ENCODE assay signal across 1 cellular context in the genomic region with DNA sequence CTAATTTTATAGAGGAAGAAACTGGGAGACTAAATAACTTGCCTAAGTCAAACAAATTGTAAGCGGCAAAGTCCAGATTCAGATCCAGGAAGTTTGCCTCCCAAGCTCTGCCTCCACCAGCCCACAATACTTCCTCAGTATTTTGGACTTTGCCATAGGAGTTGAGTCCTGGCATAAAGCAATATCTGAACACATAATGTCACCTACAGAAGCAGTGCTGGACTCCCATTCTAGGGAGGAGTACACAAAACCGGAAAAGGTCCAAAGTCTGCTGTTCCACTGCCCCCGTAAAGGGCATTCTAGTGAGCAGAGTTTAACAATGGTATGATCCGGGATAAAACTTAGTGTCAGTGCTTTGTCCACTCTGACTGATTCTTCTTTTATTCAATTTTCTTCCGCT.
TF ChIP-seq lines count a peak whose summit lies in the region.

No MANE protein-coding gene starts in this region.

TF ChIP-seq in HepG2, 621 proteins besides CTCF, POLR2A, EP300 and RAD21 (continued from another document and continues in another):
- TF ChIP-seq, protein P1, sequence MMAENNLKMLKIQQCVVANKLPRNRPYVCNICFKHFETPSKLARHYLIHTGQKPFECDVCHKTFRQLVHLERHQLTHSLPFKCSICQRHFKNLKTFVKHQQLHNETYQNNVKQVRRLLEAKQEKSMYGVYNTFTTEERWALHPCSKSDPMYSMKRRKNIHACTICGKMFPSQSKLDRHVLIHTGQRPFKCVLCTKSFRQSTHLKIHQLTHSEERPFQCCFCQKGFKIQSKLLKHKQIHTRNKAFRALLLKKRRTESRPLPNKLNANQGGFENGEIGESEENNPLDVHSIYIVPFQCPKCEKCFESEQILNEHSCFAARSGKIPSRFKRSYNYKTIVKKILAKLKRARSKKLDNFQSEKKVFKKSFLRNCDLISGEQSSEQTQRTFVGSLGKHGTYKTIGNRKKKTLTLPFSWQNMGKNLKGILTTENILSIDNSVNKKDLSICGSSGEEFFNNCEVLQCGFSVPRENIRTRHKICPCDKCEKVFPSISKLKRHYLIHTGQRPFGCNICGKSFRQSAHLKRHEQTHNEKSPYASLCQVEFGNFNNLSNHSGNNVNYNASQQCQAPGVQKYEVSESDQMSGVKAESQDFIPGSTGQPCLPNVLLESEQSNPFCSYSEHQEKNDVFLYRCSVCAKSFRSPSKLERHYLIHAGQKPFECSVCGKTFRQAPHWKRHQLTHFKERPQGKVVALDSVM (CRISPR knock-in tag; IDR thresholded peaks at IDR 0.05): peak; percentile 59
- TF ChIP-seq, protein P2, sequence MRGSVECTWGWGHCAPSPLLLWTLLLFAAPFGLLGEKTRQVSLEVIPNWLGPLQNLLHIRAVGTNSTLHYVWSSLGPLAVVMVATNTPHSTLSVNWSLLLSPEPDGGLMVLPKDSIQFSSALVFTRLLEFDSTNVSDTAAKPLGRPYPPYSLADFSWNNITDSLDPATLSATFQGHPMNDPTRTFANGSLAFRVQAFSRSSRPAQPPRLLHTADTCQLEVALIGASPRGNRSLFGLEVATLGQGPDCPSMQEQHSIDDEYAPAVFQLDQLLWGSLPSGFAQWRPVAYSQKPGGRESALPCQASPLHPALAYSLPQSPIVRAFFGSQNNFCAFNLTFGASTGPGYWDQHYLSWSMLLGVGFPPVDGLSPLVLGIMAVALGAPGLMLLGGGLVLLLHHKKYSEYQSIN (CRISPR knock-in tag; IDR thresholded peaks at IDR 0.05; ENCODE audit: borderline replicate concordance): no peak
- TF ChIP-seq ZNF446 (CRISPR knock-in tag; IDR thresholded peaks at IDR 0.05): no peak
- TF ChIP-seq AGO1 (IDR thresholded peaks at IDR 0.05; ENCODE audit: low read depth, low read length, poor library complexity, severe bottlenecking): no peak
- TF ChIP-seq ADNP (CRISPR knock-in tag; IDR thresholded peaks at IDR 0.05): no peak
- TF ChIP-seq, protein P3, sequence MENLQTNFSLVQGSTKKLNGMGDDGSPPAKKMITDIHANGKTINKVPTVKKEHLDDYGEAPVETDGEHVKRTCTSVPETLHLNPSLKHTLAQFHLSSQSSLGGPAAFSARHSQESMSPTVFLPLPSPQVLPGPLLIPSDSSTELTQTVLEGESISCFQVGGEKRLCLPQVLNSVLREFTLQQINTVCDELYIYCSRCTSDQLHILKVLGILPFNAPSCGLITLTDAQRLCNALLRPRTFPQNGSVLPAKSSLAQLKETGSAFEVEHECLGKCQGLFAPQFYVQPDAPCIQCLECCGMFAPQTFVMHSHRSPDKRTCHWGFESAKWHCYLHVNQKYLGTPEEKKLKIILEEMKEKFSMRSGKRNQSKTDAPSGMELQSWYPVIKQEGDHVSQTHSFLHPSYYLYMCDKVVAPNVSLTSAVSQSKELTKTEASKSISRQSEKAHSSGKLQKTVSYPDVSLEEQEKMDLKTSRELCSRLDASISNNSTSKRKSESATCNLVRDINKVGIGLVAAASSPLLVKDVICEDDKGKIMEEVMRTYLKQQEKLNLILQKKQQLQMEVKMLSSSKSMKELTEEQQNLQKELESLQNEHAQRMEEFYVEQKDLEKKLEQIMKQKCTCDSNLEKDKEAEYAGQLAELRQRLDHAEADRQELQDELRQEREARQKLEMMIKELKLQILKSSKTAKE (CRISPR knock-in tag; IDR thresholded peaks at IDR 0.05; ENCODE audit: borderline replicate concordance): no peak
- no peak for TF ChIP-seq ZNF749 (CRISPR knock-in tag; IDR thresholded peaks at IDR 0.05; ENCODE audit: borderline replicate concordance)
- no peak for TF ChIP-seq GTF3A (CRISPR knock-in tag; conservative IDR thresholded peaks at IDR 0.05)
- TF ChIP-seq HNF4G (IDR thresholded peaks at IDR 0.05; ENCODE audit: borderline replicate concordance, low read depth, low read length): peak; percentile 92
- TF ChIP-seq HNF4G (CRISPR knock-in tag; IDR thresholded peaks at IDR 0.05; ENCODE audit: borderline replicate concordance, low read depth): peak; percentile 84; the same call in 1 of the 2 replicates
- TF ChIP-seq ZNF562 (CRISPR knock-in tag; IDR thresholded peaks at IDR 0.05; ENCODE audit: borderline replicate concordance): no peak
- no peak for TF ChIP-seq ZFYVE20 (CRISPR knock-in tag; IDR thresholded peaks at IDR 0.05; ENCODE audit: borderline replicate concordance, low read depth)
- no peak for TF ChIP-seq KLF12 (CRISPR knock-in tag; IDR thresholded peaks at IDR 0.05; ENCODE audit: borderline replicate concordance)
- no peak for TF ChIP-seq ZNF101 (CRISPR knock-in tag; IDR thresholded peaks at IDR 0.05; ENCODE audit: borderline replicate concordance, low read depth)
- no peak for TF ChIP-seq ZNF777 (CRISPR knock-in tag; IDR thresholded peaks at IDR 0.05)
- no peak for TF ChIP-seq TCF7L2 (IDR thresholded peaks at IDR 0.05; ENCODE audit: low read depth, low read length)
- no peak for TF ChIP-seq RARA (CRISPR knock-in tag; IDR thresholded peaks at IDR 0.05)
- TF ChIP-seq TGIF2 (CRISPR knock-in tag; IDR thresholded peaks at IDR 0.05): no peak
- TF ChIP-seq KDM5B (CRISPR knock-in tag; IDR thresholded peaks at IDR 0.05; ENCODE audit: borderline replicate concordance): no peak
- TF ChIP-seq SMC3 (IDR thresholded peaks at IDR 0.05; ENCODE audit: low read length): no peak
- TF ChIP-seq ZSCAN9 (CRISPR knock-in tag; IDR thresholded peaks at IDR 0.05; ENCODE audit: borderline replicate concordance): no peak
- TF ChIP-seq DNMT1 (CRISPR knock-in tag; IDR thresholded peaks at IDR 0.05): no peak
- TF ChIP-seq, protein P4, sequence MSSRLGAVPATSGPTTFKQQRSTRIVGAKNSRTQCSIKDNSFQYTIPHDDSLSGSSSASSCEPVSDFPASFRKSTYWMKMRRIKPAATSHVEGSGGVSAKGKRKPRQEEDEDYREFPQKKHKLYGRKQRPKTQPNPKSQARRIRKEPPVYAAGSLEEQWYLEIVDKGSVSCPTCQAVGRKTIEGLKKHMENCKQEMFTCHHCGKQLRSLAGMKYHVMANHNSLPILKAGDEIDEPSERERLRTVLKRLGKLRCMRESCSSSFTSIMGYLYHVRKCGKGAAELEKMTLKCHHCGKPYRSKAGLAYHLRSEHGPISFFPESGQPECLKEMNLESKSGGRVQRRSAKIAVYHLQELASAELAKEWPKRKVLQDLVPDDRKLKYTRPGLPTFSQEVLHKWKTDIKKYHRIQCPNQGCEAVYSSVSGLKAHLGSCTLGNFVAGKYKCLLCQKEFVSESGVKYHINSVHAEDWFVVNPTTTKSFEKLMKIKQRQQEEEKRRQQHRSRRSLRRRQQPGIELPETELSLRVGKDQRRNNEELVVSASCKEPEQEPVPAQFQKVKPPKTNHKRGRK (CRISPR knock-in tag; IDR thresholded peaks at IDR 0.05): no peak
- no peak for TF ChIP-seq YEATS4 (CRISPR knock-in tag; IDR thresholded peaks at IDR 0.05; ENCODE audit: borderline replicate concordance)
- no peak for TF ChIP-seq KLF16 (CRISPR knock-in tag; IDR thresholded peaks at IDR 0.05)
- peak; percentile 57; the same call in 1 of the 2 replicates for TF ChIP-seq ZNF614 (CRISPR knock-in tag; IDR thresholded peaks at IDR 0.05; ENCODE audit: borderline replicate concordance)
- TF ChIP-seq RBM22 (optimal IDR thresholded peaks at IDR 0.05; ENCODE audit: low read length): no peak
- TF ChIP-seq NR2F2 (IDR thresholded peaks at IDR 0.05; ENCODE audit: borderline replicate concordance, low read depth): no peak
- peak; percentile 45; the same call in 1 of the 2 replicates for TF ChIP-seq RXRB (CRISPR knock-in tag; IDR thresholded peaks at IDR 0.05; ENCODE audit: borderline replicate concordance)
- TF ChIP-seq ZNF720 (CRISPR knock-in tag; IDR thresholded peaks at IDR 0.05): no peak
- TF ChIP-seq, protein P5, sequence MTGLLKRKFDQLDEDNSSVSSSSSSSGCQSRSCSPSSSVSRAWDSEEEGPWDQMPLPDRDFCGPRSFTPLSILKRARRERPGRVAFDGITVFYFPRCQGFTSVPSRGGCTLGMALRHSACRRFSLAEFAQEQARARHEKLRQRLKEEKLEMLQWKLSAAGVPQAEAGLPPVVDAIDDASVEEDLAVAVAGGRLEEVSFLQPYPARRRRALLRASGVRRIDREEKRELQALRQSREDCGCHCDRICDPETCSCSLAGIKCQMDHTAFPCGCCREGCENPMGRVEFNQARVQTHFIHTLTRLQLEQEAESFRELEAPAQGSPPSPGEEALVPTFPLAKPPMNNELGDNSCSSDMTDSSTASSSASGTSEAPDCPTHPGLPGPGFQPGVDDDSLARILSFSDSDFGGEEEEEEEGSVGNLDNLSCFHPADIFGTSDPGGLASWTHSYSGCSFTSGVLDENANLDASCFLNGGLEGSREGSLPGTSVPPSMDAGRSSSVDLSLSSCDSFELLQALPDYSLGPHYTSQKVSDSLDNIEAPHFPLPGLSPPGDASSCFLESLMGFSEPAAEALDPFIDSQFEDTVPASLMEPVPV (CRISPR knock-in tag; IDR thresholded peaks at IDR 0.05): no peak
- TF ChIP-seq KDM2A (CRISPR knock-in tag; IDR thresholded peaks at IDR 0.05; ENCODE audit: borderline replicate concordance, low read depth): no peak
- peak; percentile 74; the same call in 1 of the 2 replicates for TF ChIP-seq RCOR2 (CRISPR knock-in tag; IDR thresholded peaks at IDR 0.05)
- TF ChIP-seq, protein P6, sequence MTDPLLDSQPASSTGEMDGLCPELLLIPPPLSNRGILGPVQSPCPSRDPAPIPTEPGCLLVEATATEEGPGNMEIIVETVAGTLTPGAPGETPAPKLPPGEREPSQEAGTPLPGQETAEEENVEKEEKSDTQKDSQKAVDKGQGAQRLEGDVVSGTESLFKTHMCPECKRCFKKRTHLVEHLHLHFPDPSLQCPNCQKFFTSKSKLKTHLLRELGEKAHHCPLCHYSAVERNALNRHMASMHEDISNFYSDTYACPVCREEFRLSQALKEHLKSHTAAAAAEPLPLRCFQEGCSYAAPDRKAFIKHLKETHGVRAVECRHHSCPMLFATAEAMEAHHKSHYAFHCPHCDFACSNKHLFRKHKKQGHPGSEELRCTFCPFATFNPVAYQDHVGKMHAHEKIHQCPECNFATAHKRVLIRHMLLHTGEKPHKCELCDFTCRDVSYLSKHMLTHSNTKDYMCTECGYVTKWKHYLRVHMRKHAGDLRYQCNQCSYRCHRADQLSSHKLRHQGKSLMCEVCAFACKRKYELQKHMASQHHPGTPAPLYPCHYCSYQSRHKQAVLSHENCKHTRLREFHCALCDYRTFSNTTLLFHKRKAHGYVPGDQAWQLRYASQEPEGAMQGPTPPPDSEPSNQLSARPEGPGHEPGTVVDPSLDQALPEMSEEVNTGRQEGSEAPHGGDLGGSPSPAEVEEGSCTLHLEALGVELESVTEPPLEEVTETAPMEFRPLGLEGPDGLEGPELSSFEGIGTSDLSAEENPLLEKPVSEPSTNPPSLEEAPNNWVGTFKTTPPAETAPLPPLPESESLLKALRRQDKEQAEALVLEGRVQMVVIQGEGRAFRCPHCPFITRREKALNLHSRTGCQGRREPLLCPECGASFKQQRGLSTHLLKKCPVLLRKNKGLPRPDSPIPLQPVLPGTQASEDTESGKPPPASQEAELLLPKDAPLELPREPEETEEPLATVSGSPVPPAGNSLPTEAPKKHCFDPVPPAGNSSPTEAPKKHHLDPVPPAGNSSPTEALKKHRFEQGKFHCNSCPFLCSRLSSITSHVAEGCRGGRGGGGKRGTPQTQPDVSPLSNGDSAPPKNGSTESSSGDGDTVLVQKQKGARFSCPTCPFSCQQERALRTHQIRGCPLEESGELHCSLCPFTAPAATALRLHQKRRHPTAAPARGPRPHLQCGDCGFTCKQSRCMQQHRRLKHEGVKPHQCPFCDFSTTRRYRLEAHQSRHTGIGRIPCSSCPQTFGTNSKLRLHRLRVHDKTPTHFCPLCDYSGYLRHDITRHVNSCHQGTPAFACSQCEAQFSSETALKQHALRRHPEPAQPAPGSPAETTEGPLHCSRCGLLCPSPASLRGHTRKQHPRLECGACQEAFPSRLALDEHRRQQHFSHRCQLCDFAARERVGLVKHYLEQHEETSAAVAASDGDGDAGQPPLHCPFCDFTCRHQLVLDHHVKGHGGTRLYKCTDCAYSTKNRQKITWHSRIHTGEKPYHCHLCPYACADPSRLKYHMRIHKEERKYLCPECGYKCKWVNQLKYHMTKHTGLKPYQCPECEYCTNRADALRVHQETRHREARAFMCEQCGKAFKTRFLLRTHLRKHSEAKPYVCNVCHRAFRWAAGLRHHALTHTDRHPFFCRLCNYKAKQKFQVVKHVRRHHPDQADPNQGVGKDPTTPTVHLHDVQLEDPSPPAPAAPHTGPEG (CRISPR knock-in tag; IDR thresholded peaks at IDR 0.05): no peak
- TF ChIP-seq, protein P7, sequence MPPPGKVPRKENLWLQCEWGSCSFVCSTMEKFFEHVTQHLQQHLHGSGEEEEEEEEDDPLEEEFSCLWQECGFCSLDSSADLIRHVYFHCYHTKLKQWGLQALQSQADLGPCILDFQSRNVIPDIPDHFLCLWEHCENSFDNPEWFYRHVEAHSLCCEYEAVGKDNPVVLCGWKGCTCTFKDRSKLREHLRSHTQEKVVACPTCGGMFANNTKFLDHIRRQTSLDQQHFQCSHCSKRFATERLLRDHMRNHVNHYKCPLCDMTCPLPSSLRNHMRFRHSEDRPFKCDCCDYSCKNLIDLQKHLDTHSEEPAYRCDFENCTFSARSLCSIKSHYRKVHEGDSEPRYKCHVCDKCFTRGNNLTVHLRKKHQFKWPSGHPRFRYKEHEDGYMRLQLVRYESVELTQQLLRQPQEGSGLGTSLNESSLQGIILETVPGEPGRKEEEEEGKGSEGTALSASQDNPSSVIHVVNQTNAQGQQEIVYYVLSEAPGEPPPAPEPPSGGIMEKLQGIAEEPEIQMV (CRISPR knock-in tag; IDR thresholded peaks at IDR 0.05; ENCODE audit: low read depth): no peak
- TF ChIP-seq CHD2 (IDR thresholded peaks at IDR 0.05; ENCODE audit: low read depth, low read length): no peak
- TF ChIP-seq SNRNP70 (IDR thresholded peaks at IDR 0.05; ENCODE audit: low read depth, low read length): no peak
- peak; percentile 55; the same call in 1 of the 2 replicates for TF ChIP-seq HDAC2 (CRISPR knock-in tag; IDR thresholded peaks at IDR 0.05)
- no peak for TF ChIP-seq NFATC3 (CRISPR knock-in tag; IDR thresholded peaks at IDR 0.05)
- TF ChIP-seq MAFK (conservative IDR thresholded peaks at IDR 0.05 in 1 of 2, IDR thresholded peaks at IDR 0.05 in 1 of 2; ENCODE audit: low read length in 2 of 2): no peak
- no peak for TF ChIP-seq SMAD9 (CRISPR knock-in tag; IDR thresholded peaks at IDR 0.05)
- TF ChIP-seq ZNF792 (CRISPR knock-in tag; IDR thresholded peaks at IDR 0.05): peak; percentile 50
- TF ChIP-seq KLF15 (CRISPR knock-in tag; IDR thresholded peaks at IDR 0.05; ENCODE audit: borderline replicate concordance): no peak
- no peak for TF ChIP-seq RFXAP (CRISPR knock-in tag; IDR thresholded peaks at IDR 0.05; ENCODE audit: borderline replicate concordance)
- TF ChIP-seq, protein P8, sequence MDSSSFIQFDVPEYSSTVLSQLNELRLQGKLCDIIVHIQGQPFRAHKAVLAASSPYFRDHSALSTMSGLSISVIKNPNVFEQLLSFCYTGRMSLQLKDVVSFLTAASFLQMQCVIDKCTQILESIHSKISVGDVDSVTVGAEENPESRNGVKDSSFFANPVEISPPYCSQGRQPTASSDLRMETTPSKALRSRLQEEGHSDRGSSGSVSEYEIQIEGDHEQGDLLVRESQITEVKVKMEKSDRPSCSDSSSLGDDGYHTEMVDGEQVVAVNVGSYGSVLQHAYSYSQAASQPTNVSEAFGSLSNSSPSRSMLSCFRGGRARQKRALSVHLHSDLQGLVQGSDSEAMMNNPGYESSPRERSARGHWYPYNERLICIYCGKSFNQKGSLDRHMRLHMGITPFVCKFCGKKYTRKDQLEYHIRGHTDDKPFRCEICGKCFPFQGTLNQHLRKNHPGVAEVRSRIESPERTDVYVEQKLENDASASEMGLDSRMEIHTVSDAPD (CRISPR knock-in tag; IDR thresholded peaks at IDR 0.05): no peak
- no peak for TF ChIP-seq KLF11 (CRISPR knock-in tag; IDR thresholded peaks at IDR 0.05)
- TF ChIP-seq, protein P9, sequence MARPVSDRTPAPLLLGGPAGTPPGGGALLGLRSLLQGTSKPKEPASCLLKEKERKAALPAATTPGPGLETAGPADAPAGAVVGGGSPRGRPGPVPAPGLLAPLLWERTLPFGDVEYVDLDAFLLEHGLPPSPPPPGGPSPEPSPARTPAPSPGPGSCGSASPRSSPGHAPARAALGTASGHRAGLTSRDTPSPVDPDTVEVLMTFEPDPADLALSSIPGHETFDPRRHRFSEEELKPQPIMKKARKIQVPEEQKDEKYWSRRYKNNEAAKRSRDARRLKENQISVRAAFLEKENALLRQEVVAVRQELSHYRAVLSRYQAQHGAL (CRISPR knock-in tag; IDR thresholded peaks at IDR 0.05; ENCODE audit: not compliant biosample characterization): no peak
